In the genomic region with DNA sequence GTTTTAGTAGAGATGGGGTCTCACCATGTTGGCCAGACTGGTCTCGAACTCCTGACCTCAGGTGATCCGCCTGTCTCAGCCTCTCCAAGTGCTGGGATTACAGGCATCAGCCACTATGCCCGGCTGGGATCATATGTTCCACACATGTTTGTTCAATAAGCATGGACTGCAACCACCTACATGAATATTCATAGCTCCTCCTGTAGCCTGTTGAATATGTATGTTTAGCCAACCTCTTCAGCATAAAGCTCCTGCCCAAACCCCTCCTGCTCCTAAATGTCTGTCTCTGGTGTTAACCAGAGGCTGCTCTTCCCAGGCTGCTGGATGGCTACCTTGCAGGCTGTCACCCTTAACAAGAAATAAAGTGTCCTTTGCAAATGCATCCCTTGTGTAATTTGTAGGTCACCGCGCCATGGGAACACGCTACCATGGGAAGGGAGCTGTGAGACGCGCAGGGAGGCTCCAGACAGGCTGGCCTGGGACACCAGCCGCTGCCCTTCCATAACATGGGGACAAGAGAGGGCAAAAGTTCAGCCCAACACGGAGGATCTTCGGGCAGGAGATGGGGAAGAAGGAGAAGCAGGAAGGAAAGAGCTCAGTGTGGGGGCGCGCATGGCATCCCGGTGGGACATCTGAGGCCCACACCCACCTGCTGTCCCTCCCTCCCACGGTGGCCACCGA, we compare ENCODE assay signal across 9 cellular contexts. TPM values are rescaled to one million over a fixed set of nuclear protein-coding genes. Genes with fewer than 3 reads are reported as not detected.
DNase-seq lines count a peak whose midpoint lies in the region; ATAC-seq and TF ChIP-seq lines count a peak whose summit lies in the region.
"Not testable (repeated sequence)": the region's sequence is repeated elsewhere in the genome, so short reads cannot be mapped to it uniquely, and the experiment has no call there.
"Had no signal": no experiment of that assay in that cellular context is flagged by ENCODE, and none has a peak within 500 bp of the region (broad histone marks: within the 10 kb centered on the region; RNA-seq: fewer than 3 reads in every experiment).

No MANE protein-coding gene starts in this region.

- H3F3A ChIP-seq in PC-3 (ENCODE audit: low read length, unreplicated experiment), result not testable (repeated sequence)

- peaks cover 15% of the 10 kb centered on the region for H3K36me3 Mint-ChIP-seq in activated naive CD4-positive, alpha-beta T cell treated with anti-CD3 and anti-CD28 coated beads for 36 hours (ENCODE audit: low read depth)
- H3K36me3 Mint-ChIP-seq in endothelial cell (ENCODE audit: low read depth, unreplicated experiment); osteocyte (ENCODE audit: unreplicated experiment): not testable (repeated sequence)
- H3K36me3 Mint-ChIP-seq in immature natural killer cell, result peaks cover 9 to 24% (median 9%) of the 10 kb centered on the region in 3 donors

- CTCF ChIA-PET in PC-3 (lab: Charles Lee), result not testable (repeated sequence)
- CTCF ChIA-PET in activated naive CD4-positive, alpha-beta T cell treated with anti-CD3 and anti-CD28 coated beads for 36 hours (lab: Charles Lee), result interaction anchor here (1.4 kb wide), 1 partner anchor 150 kb away, joined by 3 read pairs; no protein-coding TSS in a partner anchor

- TF ChIP-seq CTCF in HFF-Myc (IDR thresholded peaks at IDR 0.05; ENCODE audit: low read depth, low read length, missing control alignments); PC-3 (conservative IDR thresholded peaks at IDR 0.05; ENCODE audit: low read depth, low read length); endothelial cell (IDR thresholded peaks at IDR 0.05; ENCODE audit: unreplicated experiment); osteocyte (IDR thresholded peaks at IDR 0.05); tibial nerve (IDR thresholded peaks at IDR 0.05): not testable (repeated sequence)

- H3K36me3 ChIP-seq in PC-3 (ENCODE audit: low read depth, low read length), result not testable (repeated sequence)
- H3K36me3 ChIP-seq in tibial nerve, result peaks cover 0 to 30% (median 0%) of the 10 kb centered on the region in 3 donors

- not testable (repeated sequence) for H3K4me1 ChIP-seq in PC-3 (ENCODE audit: insufficient read depth, low read length)
- peaks cover 0 to 28% (median 11%) of the 10 kb centered on the region in 4 donors for H3K4me1 ChIP-seq in tibial nerve

- peak overlapping the region; percentile 70 for H3K4me3 Mint-ChIP-seq in activated naive CD4-positive, alpha-beta T cell treated with anti-CD3 and anti-CD28 coated beads for 36 hours
- peak overlapping the region; percentile 90 for H3K4me3 Mint-ChIP-seq in endothelial cell (ENCODE audit: unreplicated experiment)
- peak overlapping the region; percentile 90 to 95 (median 94) for H3K4me3 Mint-ChIP-seq in immature natural killer cell
- H3K4me3 Mint-ChIP-seq in osteocyte (ENCODE audit: unreplicated experiment), result peak overlapping the region; percentile 67

- not testable (repeated sequence) for H3K9me3 Mint-ChIP-seq in activated naive CD4-positive, alpha-beta T cell treated with anti-CD3 and anti-CD28 coated beads for 36 hours; endothelial cell (ENCODE audit: unreplicated experiment); immature natural killer cell; osteocyte (ENCODE audit: unreplicated experiment)

- not testable (repeated sequence) for H3K4me2 ChIP-seq in PC-3 (ENCODE audit: low read length)

- H3K9me3 ChIP-seq in PC-3 (ENCODE audit: low read length); tibial nerve: not testable (repeated sequence)

- DNase-seq in ELR (ENCODE audit: low read depth), result peak; percentile 28
- peak; percentile 42 for DNase-seq in HFF-Myc (ENCODE audit: extremely low read depth, low read depth)
- DNase-seq in PC-3, result peak; percentile 11
- not testable (repeated sequence) for DNase-seq in activated naive CD4-positive, alpha-beta T cell treated with anti-CD3 and anti-CD28 coated beads for 36 hours; endothelial cell (ENCODE audit: low spot score); osteocyte (ENCODE audit: extremely low spot score, unreplicated experiment); tibial nerve (ENCODE audit: low spot score in 2 of 2)
- peak in 1 of 3 donors; percentile 17 for DNase-seq in immature natural killer cell

- peak overlapping the region; percentile 77 for H3K27ac Mint-ChIP-seq in activated naive CD4-positive, alpha-beta T cell treated with anti-CD3 and anti-CD28 coated beads for 36 hours
- H3K27ac Mint-ChIP-seq in endothelial cell (ENCODE audit: unreplicated experiment) (peak overlapping the region; percentile 50), immature natural killer cell (peak overlapping the region; percentile 94 to 98 (median 96)), osteocyte (ENCODE audit: unreplicated experiment) (peak overlapping the region; percentile 86)

- POLR2A ChIA-PET in PC-3 (lab: Charles Lee; ENCODE audit: unreplicated experiment), result not testable (repeated sequence)

- TF ChIP-seq POLR2A in tibial nerve (IDR thresholded peaks at IDR 0.05), result not testable (repeated sequence)

- H3K27ac ChIP-seq in PC-3 (ENCODE audit: low read length), result not testable (repeated sequence)
- peak overlapping the region in 3 of 4 donors; percentile 64 to 88 (median 81) for H3K27ac ChIP-seq in tibial nerve

- H4K20me1 ChIP-seq in PC-3 (ENCODE audit: low read length), result not testable (repeated sequence)

- 37% methylated on average over 15 to 16 of the region's 16 CpGs for WGBS in tibial nerve, 2 donors

- ATAC-seq in PC-3, result peak; percentile 33

- not testable (repeated sequence) for H3K27me3 ChIP-seq in PC-3 (ENCODE audit: low read length); tibial nerve

- H3K4me3 ChIP-seq in HFF-Myc (replicated peaks; ENCODE audit: low read depth, low read length); PC-3 (ENCODE audit: low read length): not testable (repeated sequence)
- H3K4me3 ChIP-seq in tibial nerve, result peak overlapping the region; percentile 20 to 47 (median 36)

- H3K9ac ChIP-seq in PC-3 (ENCODE audit: low read length), result not testable (repeated sequence)

- intact Hi-C loops in PC-3 (cut with micrococcal nuclease), result not testable (repeated sequence)
- intact Hi-C loops in activated naive CD4-positive, alpha-beta T cell treated with anti-CD3 and anti-CD28 coated beads for 36 hours (cut with micrococcal nuclease), result loop anchor here (5.0 kb wide), 1 partner anchor 57 kb away; a partner anchor contains a TSS

- not testable (repeated sequence) for TF ChIP-seq EP300 in tibial nerve (IDR thresholded peaks at IDR 0.05)

- TSS peak; percentile 18 for BruUV-seq in PC-3 (replicated peaks; lab: Mats Ljungman, UMichigan)

- H2AFZ ChIP-seq in PC-3 (ENCODE audit: low read length), result not testable (repeated sequence)

- peaks cover 53% of the 10 kb centered on the region for H3K4me1 Mint-ChIP-seq in activated naive CD4-positive, alpha-beta T cell treated with anti-CD3 and anti-CD28 coated beads for 36 hours (ENCODE audit: low read depth)
- H3K4me1 Mint-ChIP-seq in endothelial cell (ENCODE audit: unreplicated experiment) (peaks cover 28% of the 10 kb centered on the region), immature natural killer cell (peaks cover 62 to 64% of the 10 kb centered on the region in 2 donors), osteocyte (ENCODE audit: unreplicated experiment) (peaks cover 30% of the 10 kb centered on the region)

- H3K27me3 Mint-ChIP-seq in activated naive CD4-positive, alpha-beta T cell treated with anti-CD3 and anti-CD28 coated beads for 36 hours (ENCODE audit: low read depth); endothelial cell (ENCODE audit: unreplicated experiment); immature natural killer cell (ENCODE audit: low read depth in 3 of 3); osteocyte (ENCODE audit: unreplicated experiment): not testable (repeated sequence)

- peaks cover 22% of the 10 kb centered on the region for H3K79me2 ChIP-seq in PC-3 (ENCODE audit: low read length)

- not testable (repeated sequence) for H3K9me2 ChIP-seq in PC-3 (replicated peaks; ENCODE audit: low read length)

RNA-seq across cellular contexts. Expression of a gene that starts 0.8 kb away (rescaled TPM):
- 0.33 TPM in 1 of 2 replicates, not detected in the other for total RNA-seq in PC-3 (2014; rRNA removed)
- total RNA-seq in activated naive CD4-positive, alpha-beta T cell treated with anti-CD3 and anti-CD28 coated beads for 36 hours, result 10 to 100 TPM; 18.8 to 19.5 TPM
- total RNA-seq in endothelial cell (ENCODE audit: unreplicated experiment), result 6.5 TPM
- polyA plus RNA-seq in immature natural killer cell, result 10 to 100 TPM in 2 of 3 donors, 1 to 10 TPM in 1; 3.9 to 25.3 (median 15.4) TPM
- 2.8 TPM in 2 replicates for total RNA-seq in osteocyte
- 1 to 10 TPM in 2 of 4 donors, under 1 TPM in 2; 0.44 to 2.1 (median 1.1) TPM for total RNA-seq in tibial nerve
- total RNA-seq: HT-29 had no signal

RNA-seq across cellular contexts. Expression of a gene that starts 6.1 kb away (rescaled TPM):
- total RNA-seq in PC-3 (2014; rRNA removed) (35.5 and 37.8 TPM in 2 replicates), endothelial cell (ENCODE audit: unreplicated experiment) (10.9 TPM), osteocyte (30.7 and 32.4 TPM in 2 replicates), tibial nerve (10 to 100 TPM in 2 of 4 donors, 1 to 10 TPM in 2; 6.6 to 14.4 (median 9.9) TPM)
- 10 to 100 TPM; 71.5 to 74.1 TPM for total RNA-seq in activated naive CD4-positive, alpha-beta T cell treated with anti-CD3 and anti-CD28 coated beads for 36 hours
- 100 to 1,000 TPM; 242 to 468 (median 346) TPM for polyA plus RNA-seq in immature natural killer cell

RNA-seq across cellular contexts. Expression of a gene that starts 20.6 kb away (rescaled TPM):
- total RNA-seq in PC-3 (2014; rRNA removed), result not detected in 2 replicates
- total RNA-seq in activated naive CD4-positive, alpha-beta T cell treated with anti-CD3 and anti-CD28 coated beads for 36 hours, result 10 to 100 TPM; 12.3 to 12.4 TPM
- 21.1 TPM for total RNA-seq in endothelial cell (ENCODE audit: unreplicated experiment)
- polyA plus RNA-seq in immature natural killer cell, result 10 to 100 TPM in 2 of 3 donors, 1 to 10 TPM in 1; 9.0 to 43.0 (median 16.8) TPM
- total RNA-seq in osteocyte, result 9.9 and 13.0 TPM in 2 replicates
- 1 to 10 TPM; 3.5 to 7.8 (median 5.2) TPM for total RNA-seq in tibial nerve

RNA-seq across cellular contexts. Expression of a gene that starts 38.0 kb away (rescaled TPM):
- total RNA-seq in PC-3 (2014; rRNA removed) (11.3 TPM in 2 replicates), endothelial cell (ENCODE audit: unreplicated experiment) (1.0 TPM), osteocyte (4.2 and 4.9 TPM in 2 replicates), tibial nerve (1 to 10 TPM in 1 of 4 donors, under 1 TPM in 2, not detected in 1; 0.39 to 3.3 (median 0.60) TPM)
- 1 to 10 TPM; 5.5 to 6.0 TPM for total RNA-seq in activated naive CD4-positive, alpha-beta T cell treated with anti-CD3 and anti-CD28 coated beads for 36 hours
- polyA plus RNA-seq in immature natural killer cell, result 1 to 10 TPM; 2.0 to 3.9 (median 3.3) TPM

RNA-seq across cellular contexts. Expression of a gene that starts 57.0 kb away (rescaled TPM):
- total RNA-seq in PC-3 (2014; rRNA removed) (1.3 and 4.4 TPM in 2 replicates), endothelial cell (ENCODE audit: unreplicated experiment) (9.0 TPM), osteocyte (2.7 and 3.0 TPM in 2 replicates), tibial nerve (10 to 100 TPM in 2 of 4 donors, 1 to 10 TPM in 2; 6.5 to 27.5 (median 11.4) TPM)
- total RNA-seq in activated naive CD4-positive, alpha-beta T cell treated with anti-CD3 and anti-CD28 coated beads for 36 hours, result 10 to 100 TPM; 23.1 to 24.1 TPM
- 100 to 1,000 TPM; 494 to 885 (median 545) TPM for polyA plus RNA-seq in immature natural killer cell
- total RNA-seq: HT-29 had no signal
